8 cellular contexts compared by ENCODE assay signal in genomic region chr4:2412885-2413716, GRCh38. TPM values are rescaled to one million over a fixed set of nuclear protein-coding genes. Genes with fewer than 3 reads are reported as not detected.
DNase-seq lines count a peak whose midpoint lies in the region; ATAC-seq and TF ChIP-seq lines count a peak whose summit lies in the region.

No MANE protein-coding gene starts in this region.

- no peak overlapping the region for H3K9ac ChIP-seq in endodermal cell (ENCODE audit: extremely low read depth, low read length, poor library complexity, severe bottlenecking)

- DNase-seq in BE2C (peak; percentile 87), endodermal cell (peak; percentile 97), midbrain (lab: John Stamatoyannopoulos, UW) (peak; percentile 68)
- DNase-seq in NK-92 treated with Interleukin-12 subunit alpha and Interleukin-12 subunit beta, amount 100 ng/mL, for 24 hours (lab: John Stamatoyannopoulos, UW): peak; percentile 98
- peak; percentile 98 for DNase-seq in activated CD8-positive, alpha-beta memory T cell treated with anti-CD3 and anti-CD28 coated beads, Interleukin-2, amount 10 ng/mL, durations not matched to agents 7 days and 5 days
- peak; percentile 70 to 79 for DNase-seq in stimulated activated CD8-positive, alpha-beta memory T cell treated with anti-CD3 and anti-CD28 coated beads, Interleukin-15, amount 100 ng/mL, for 4 hours (ENCODE audit: low read depth in 2 of 2)

- CTCF ChIA-PET in activated CD8-positive, alpha-beta memory T cell treated with anti-CD3 and anti-CD28 coated beads, Interleukin-2, amount 10 ng/mL, durations not matched to agents 7 days and 5 days (lab: Charles Lee): interaction anchor here (0.9 to 4.5 kb wide), 19 partner anchors 12 to 687 kb away, joined by 3 to 28 read pairs (median 4); partner anchors contain the start of genes FAM193A, HAUS3, MXD4 and POLN

- peak; percentile 53 for TF ChIP-seq CTCF in BE2C (IDR thresholded peaks at IDR 0.05; ENCODE audit: low read depth, low read length)
- TF ChIP-seq CTCF in endodermal cell (conservative IDR thresholded peaks at IDR 0.05): peak; percentile 70

- WGBS in endodermal cell (ENCODE audit: insufficient coverage in 1 of 2, insufficient read length in 1 of 2), 2 experiments: 10 to 22% methylated on average over 17 to 30 of the region's 30 CpGs

- H3K9me3 Mint-ChIP-seq in activated CD8-positive, alpha-beta memory T cell treated with anti-CD3 and anti-CD28 coated beads, Interleukin-2, amount 10 ng/mL, durations not matched to agents 7 days and 5 days (ENCODE audit: low read depth): no peaks in the 10 kb centered on the region
- no peaks in the 10 kb centered on the region for H3K9me3 Mint-ChIP-seq in endodermal cell

- H3K4me3 ChIP-seq in BE2C (ENCODE audit: low read depth, low read length) (peak overlapping the region; percentile 39), endodermal cell (ENCODE audit: low read length) (no peak overlapping the region)

- H3K36me3 Mint-ChIP-seq in activated CD8-positive, alpha-beta memory T cell treated with anti-CD3 and anti-CD28 coated beads, Interleukin-2, amount 10 ng/mL, durations not matched to agents 7 days and 5 days: peaks cover 2% of the 10 kb centered on the region
- H3K36me3 Mint-ChIP-seq in endodermal cell (ENCODE audit: low read depth): no peaks in the 10 kb centered on the region

- H3K27ac ChIP-seq in endodermal cell (ENCODE audit: low read depth, low read length): no peak overlapping the region

- peak; percentile 65 for ATAC-seq in GM18909 (IDR thresholded peaks at IDR 0.05; ENCODE audit: poor library complexity, unreplicated experiment)
- ATAC-seq in HG03354 (IDR thresholded peaks at IDR 0.05; ENCODE audit: poor library complexity, severe bottlenecking, unreplicated experiment): peak; percentile 58
- ATAC-seq in activated CD8-positive, alpha-beta memory T cell treated with anti-CD3 and anti-CD28 coated beads, Interleukin-2, amount 10 ng/mL, durations not matched to agents 7 days and 5 days: peak; percentile 81

- peak overlapping the region; percentile 63 for H3K4me3 Mint-ChIP-seq in activated CD8-positive, alpha-beta memory T cell treated with anti-CD3 and anti-CD28 coated beads, Interleukin-2, amount 10 ng/mL, durations not matched to agents 7 days and 5 days
- peak overlapping the region; percentile 33 for H3K4me3 Mint-ChIP-seq in endodermal cell

- H3K27me3 ChIP-seq in BE2C: peaks cover 24% of the 10 kb centered on the region
- H3K27me3 ChIP-seq in endodermal cell (ENCODE audit: control insufficient read depth, insufficient read depth, low read length, poor library complexity, severe bottlenecking): peaks cover 43% of the 10 kb centered on the region

- peaks cover 10% of the 10 kb centered on the region for H3K27me3 Mint-ChIP-seq in activated CD8-positive, alpha-beta memory T cell treated with anti-CD3 and anti-CD28 coated beads, Interleukin-2, amount 10 ng/mL, durations not matched to agents 7 days and 5 days
- H3K27me3 Mint-ChIP-seq in endodermal cell (ENCODE audit: insufficient read depth): peaks cover 54% of the 10 kb centered on the region

- peaks cover 73% of the 10 kb centered on the region for H3K4me1 Mint-ChIP-seq in activated CD8-positive, alpha-beta memory T cell treated with anti-CD3 and anti-CD28 coated beads, Interleukin-2, amount 10 ng/mL, durations not matched to agents 7 days and 5 days
- peaks cover 27% of the 10 kb centered on the region for H3K4me1 Mint-ChIP-seq in endodermal cell

- no peaks in the 10 kb centered on the region for H3K36me3 ChIP-seq in BE2C
- no peaks in the 10 kb centered on the region for H3K36me3 ChIP-seq in endodermal cell (ENCODE audit: control insufficient read depth, insufficient read depth, low read length)

- H3K9me3 ChIP-seq in BE2C (no peaks in the 10 kb centered on the region), endodermal cell (ENCODE audit: control insufficient read depth, low read length) (no peaks in the 10 kb centered on the region)

- H3K27ac Mint-ChIP-seq in activated CD8-positive, alpha-beta memory T cell treated with anti-CD3 and anti-CD28 coated beads, Interleukin-2, amount 10 ng/mL, durations not matched to agents 7 days and 5 days: peak overlapping the region; percentile 97
- H3K27ac Mint-ChIP-seq in endodermal cell: peak overlapping the region; percentile 61

- H3K4me1 ChIP-seq in BE2C: no peaks in the 10 kb centered on the region; the same call in 1 of the 2 replicates
- H3K4me1 ChIP-seq in endodermal cell (ENCODE audit: control insufficient read depth, insufficient read depth, low read length): no peaks in the 10 kb centered on the region

RNA-seq across cellular contexts. Expression of gene ZFYVE28, which starts 5.3 kb away (rescaled TPM):
- 2.3 TPM for polyA plus RNA-seq in BE2C (2012; ENCODE audit: insufficient read depth, insufficient read length, low read depth)
- 10 to 100 TPM; 12.5 to 30.3 TPM for total RNA-seq in activated CD8-positive, alpha-beta memory T cell treated with anti-CD3 and anti-CD28 coated beads, Interleukin-2, amount 10 ng/mL, durations not matched to agents 7 days and 5 days
- 1 to 10 TPM in 1 of 2 donors, under 1 TPM in 1; 0.73 to 1.6 TPM for total RNA-seq in endodermal cell
- polyA plus RNA-seq in endodermal cell (2013, experiment 1 of 2): 0.32 TPM
- 0.29 TPM for polyA plus RNA-seq in endodermal cell (2013, experiment 2 of 2)

RNA-seq across cellular contexts. Expression of gene CFAP99, which starts 5.7 kb away (rescaled TPM):
- polyA plus RNA-seq in BE2C (2012; ENCODE audit: insufficient read depth, insufficient read length, low read depth): 0.54 TPM
- not detected for total RNA-seq in activated CD8-positive, alpha-beta memory T cell treated with anti-CD3 and anti-CD28 coated beads, Interleukin-2, amount 10 ng/mL, durations not matched to agents 7 days and 5 days
- total RNA-seq in endodermal cell: not detected
- polyA plus RNA-seq in endodermal cell (2013, experiment 1 of 2): not detected
- polyA plus RNA-seq in endodermal cell (2013, experiment 2 of 2): not detected

RNA-seq across cellular contexts. Expression of gene RNF4, which starts 55.8 kb away (rescaled TPM):
- 49.0 TPM for polyA plus RNA-seq in BE2C (2012; ENCODE audit: insufficient read depth, insufficient read length, low read depth)
- 100 to 1,000 TPM; 108 to 116 TPM for total RNA-seq in activated CD8-positive, alpha-beta memory T cell treated with anti-CD3 and anti-CD28 coated beads, Interleukin-2, amount 10 ng/mL, durations not matched to agents 7 days and 5 days
- 10 to 100 TPM; 73.2 to 93.6 TPM for total RNA-seq in endodermal cell
- 68.6 TPM for polyA plus RNA-seq in endodermal cell (2013, experiment 1 of 2)
- polyA plus RNA-seq in endodermal cell (2013, experiment 2 of 2): 67.6 TPM

Comparison
In these comparisons a context has a peak if more than half of its experiments do, and no peak if none do; other contexts are left out.
1. RNA of gene ZFYVE28, which starts 5.3 kb away (total RNA-seq): 12.5 to 30.3 TPM in activated CD8-positive, alpha-beta memory T cell treated with anti-CD3 and anti-CD28 coated beads, Interleukin-2, amount 10 ng/mL, durations not matched to agents 7 days and 5 days; 0.73 to 1.6 TPM in endodermal cell; every median in the first group is over 4 times any median in the second.
2. Peak in every context shown above with its lines, with median percentiles within 50 percentile points of each other: DNase-seq and ATAC-seq.